Comparison of ENCODE assay signal across 10 cellular contexts in genomic region chr13:41780736-41781708, GRCh38.
A peak's percentile ranks its signal among the peaks of the same experiment; 100 is the strongest.
DNase-seq lines count a peak whose midpoint lies in the region; ATAC-seq and TF ChIP-seq lines count a peak whose summit lies in the region.
"Had no signal": no experiment of that assay in that cellular context is flagged by ENCODE, and none has a peak within 500 bp of the region (broad histone marks: within the 10 kb centered on the region; RNA-seq: fewer than 3 reads in every experiment).

No MANE protein-coding gene starts in this region.

- H3K27me3 ChIP-seq in mesenchymal stem cell (ENCODE audit: control insufficient read depth in 1 of 2, insufficient read depth in 1 of 2, low read length in 2 of 2) = no peaks in the 10 kb centered on the region
- H3K27me3 ChIP-seq: right lobe of liver had no signal

- no peak overlapping the region for H3K4me2 ChIP-seq in mesenchymal stem cell (ENCODE audit: low read length, poor library complexity, severe bottlenecking)

- WGBS in mesenchymal stem cell = 63% methylated on average over 4 of the region's 5 CpGs

- H3K4me3 ChIP-seq in epithelial cell of proximal tubule (ENCODE audit: low read depth, low read length) (no peak overlapping the region), mesenchymal stem cell (ENCODE audit: insufficient read depth in 1 of 2, low read depth in 1 of 2, low read length in 2 of 2) (no peak overlapping the region)
- H3K4me3 ChIP-seq: right lobe of liver had no signal

- H3K4ac ChIP-seq in mesenchymal stem cell (ENCODE audit: low read depth in 1 of 2, low read length in 2 of 2) = no peak overlapping the region

- ATAC-seq in GM18907 (IDR thresholded peaks at IDR 0.05; ENCODE audit: unreplicated experiment) (no peak), HG03095 (IDR thresholded peaks at IDR 0.05; ENCODE audit: unreplicated experiment) (no peak)
- ATAC-seq: activated CD4-positive, alpha-beta T cell treated with anti-CD3 and anti-CD28 coated beads for 36 hours; right lobe of liver had no signal

- no peak overlapping the region for H3K14ac ChIP-seq in mesenchymal stem cell (ENCODE audit: low read length in 2 of 2)

- H3K18ac ChIP-seq in mesenchymal stem cell (ENCODE audit: low read depth in 1 of 2, low read length in 2 of 2) = no peak overlapping the region

- H2BK15ac ChIP-seq in mesenchymal stem cell (ENCODE audit: low read depth, poor library complexity, severe bottlenecking) = no peak overlapping the region

- no peak overlapping the region for H2AFZ ChIP-seq in mesenchymal stem cell (ENCODE audit: low read depth, low read length)

- H3K9me3 ChIP-seq in mesenchymal stem cell (ENCODE audit: control insufficient read depth, low read length) = no peaks in the 10 kb centered on the region
- H3K9me3 ChIP-seq: right lobe of liver had no signal

- H2BK120ac ChIP-seq in mesenchymal stem cell (ENCODE audit: low read depth, low read length) = no peak overlapping the region

- no peak for TF ChIP-seq POLR2A in erythroblast (IDR thresholded peaks at IDR 0.05; ENCODE audit: low read length)

- H3K36me3 ChIP-seq in mesenchymal stem cell (ENCODE audit: control insufficient read depth in 1 of 2, insufficient read depth in 2 of 2, low read depth in 1 of 2, low read length in 2 of 2) = peaks cover 0 to 5% of the 10 kb centered on the region in 2 experiments

- TF ChIP-seq CTCF in epithelial cell of proximal tubule (conservative IDR thresholded peaks at IDR 0.05; ENCODE audit: low read depth, low read length) = no peak

- H3K4me1 ChIP-seq in mesenchymal stem cell (ENCODE audit: control insufficient read depth, insufficient read depth, low read depth, low read length) = no peaks in the 10 kb centered on the region
- H3K4me1 ChIP-seq: right lobe of liver had no signal

- no peak overlapping the region for H4K8ac ChIP-seq in mesenchymal stem cell (ENCODE audit: low read length)

- no peak overlapping the region for H4K91ac ChIP-seq in mesenchymal stem cell (ENCODE audit: low read length)

- H3K23ac ChIP-seq in mesenchymal stem cell (ENCODE audit: low read length in 2 of 2) = no peak overlapping the region

- DNase-seq in AG20443 (ENCODE audit: low spot score) (peak; percentile 79), MV-4-11 (lab: John Stamatoyannopoulos, UW) (peak; percentile 66), epithelial cell of proximal tubule (ENCODE audit: low read depth) (peak; percentile 56), mesenchymal stem cell (peak; percentile 67), erythroblast (lab: John Stamatoyannopoulos, UW) (no peak), NCI-H2196 treated with DMSO at 0.1 percent for 48 hours (lab: John Stamatoyannopoulos, UW; ENCODE audit: unreplicated experiment) (no peak)
- DNase-seq: activated CD4-positive, alpha-beta T cell treated with anti-CD3 and anti-CD28 coated beads for 36 hours; right lobe of liver had no signal

- H2AK5ac ChIP-seq in mesenchymal stem cell (ENCODE audit: low read length, severe bottlenecking) = no peak overlapping the region

- peaks cover 1% of the 10 kb centered on the region for H3K79me1 ChIP-seq in mesenchymal stem cell (replicated peaks; ENCODE audit: low read length, poor library complexity, severe bottlenecking)

- peak overlapping the region; percentile 85 for H3K27ac ChIP-seq in mesenchymal stem cell (ENCODE audit: low read length, poor library complexity, severe bottlenecking)
- H3K27ac ChIP-seq: right lobe of liver had no signal

- H2BK12ac ChIP-seq in mesenchymal stem cell (ENCODE audit: low read length in 2 of 2) = no peak overlapping the region

- H3K9ac ChIP-seq in mesenchymal stem cell (ENCODE audit: low read length) = peak overlapping the region; percentile 13

- H2BK5ac ChIP-seq in mesenchymal stem cell (ENCODE audit: low read depth, low read length, poor library complexity, severe bottlenecking) = no peak overlapping the region

Comparison
In these comparisons a context has a peak if more than half of its experiments do, and no peak if none do; other contexts are left out.
1. DNase-seq: peak in AG20443 (single experiment), MV-4-11 (single experiment), epithelial cell of proximal tubule (single experiment) and mesenchymal stem cell (single experiment); none in erythroblast (0 of 2) and NCI-H2196 treated with DMSO at 0.1 percent for 48 hours (single experiment).